ENCODE assay signal across 8 cellular contexts in genomic region chr11:68211546-68211945, GRCh38. TPM values are rescaled to one million over a fixed set of nuclear protein-coding genes. Genes with fewer than 3 reads are reported as not detected.
DNase-seq lines count a peak whose midpoint lies in the region; ATAC-seq and TF ChIP-seq lines count a peak whose summit lies in the region.

No MANE protein-coding gene starts in this region.

- no peak for TF ChIP-seq CTCF in activated CD8-positive, alpha-beta T cell treated with anti-CD3 and anti-CD28 coated beads for 36 hours (IDR thresholded peaks at IDR 0.05)

- POLR2A ChIA-PET in activated CD8-positive, alpha-beta T cell treated with anti-CD3 and anti-CD28 coated beads for 36 hours (lab: Charles Lee): interaction anchor here (0.5 to 1.3 kb wide), 2 partner anchors 18 to 153 kb away, joined by 3 read pairs; no protein-coding TSS in a partner anchor

- DNase-seq in NCI-H748 (lab: John Stamatoyannopoulos, UW; ENCODE audit: unreplicated experiment) (peak; percentile 22), NCI-H748 treated with DMSO at 0.1 percent for 48 hours (lab: John Stamatoyannopoulos, UW) (no peak), SJCRH30 (no peak)
- peak; percentile 43 for DNase-seq in activated CD8-positive, alpha-beta T cell treated with anti-CD3 and anti-CD28 coated beads for 36 hours
- no peak for DNase-seq in stimulated activated naive B cell treated with anti-CD40 and anti-IgM and Interleukin-4, amounts not matched to agents 10 μg/mL and 1 μg/mL and 100 μg/mL, for 72 hours

- no peak for TF ChIP-seq POLR2A in GM18505 (IDR thresholded peaks at IDR 0.05; ENCODE audit: borderline replicate concordance, extremely low read depth, insufficient read depth, insufficient read length)

- H3K27ac Mint-ChIP-seq in activated CD8-positive, alpha-beta T cell treated with anti-CD3 and anti-CD28 coated beads for 36 hours: peak overlapping the region; percentile 75
- H3K27ac Mint-ChIP-seq in stimulated activated naive B cell treated with anti-CD40 and anti-IgM and Interleukin-4, amounts not matched to agents 10 μg/mL and 1 μg/mL and 100 μg/mL, for 72 hours: peak overlapping the region; percentile 86

- peak overlapping the region; percentile 95; the same call in 1 of the 2 replicates for H3K9ac ChIP-seq in iPS-20b (ENCODE audit: low read depth, low read length)

- CTCF ChIA-PET in activated CD8-positive, alpha-beta T cell treated with anti-CD3 and anti-CD28 coated beads for 36 hours (lab: Charles Lee): interaction anchor here (0.8 to 1.2 kb wide), 3 partner anchors 9 to 19 kb away, joined by 3 read pairs; no protein-coding TSS in a partner anchor

- no peaks in the 10 kb centered on the region for H3K9me3 Mint-ChIP-seq in activated CD8-positive, alpha-beta T cell treated with anti-CD3 and anti-CD28 coated beads for 36 hours
- H3K9me3 Mint-ChIP-seq in stimulated activated naive B cell treated with anti-CD40 and anti-IgM and Interleukin-4, amounts not matched to agents 10 μg/mL and 1 μg/mL and 100 μg/mL, for 72 hours: no peaks in the 10 kb centered on the region

- no peaks in the 10 kb centered on the region for H3K9me3 ChIP-seq in iPS-20b (ENCODE audit: insufficient read depth, low read depth, low read length)
- no peaks in the 10 kb centered on the region for H3K9me3 ChIP-seq in SJCRH30 (replicated peaks)

- H3K36me3 ChIP-seq in iPS-20b (ENCODE audit: insufficient read depth, low read depth, low read length): no peaks in the 10 kb centered on the region
- no peaks in the 10 kb centered on the region for H3K36me3 ChIP-seq in SJCRH30

- no peak for ATAC-seq in activated CD8-positive, alpha-beta T cell treated with anti-CD3 and anti-CD28 coated beads for 36 hours
- ATAC-seq in stimulated activated naive B cell treated with anti-CD40 and anti-IgM and Interleukin-4, amounts not matched to agents 10 μg/mL and 1 μg/mL and 100 μg/mL, for 72 hours (replicated peaks): no peak
- ATAC-seq in HG02885 (IDR thresholded peaks at IDR 0.05; ENCODE audit: poor library complexity, unreplicated experiment): no peak
- no peak for ATAC-seq in GM18505 (IDR thresholded peaks at IDR 0.05; ENCODE audit: unreplicated experiment)

- peaks cover 11% of the 10 kb centered on the region; the same call in 1 of the 2 replicates for H3K4me1 ChIP-seq in iPS-20b (ENCODE audit: insufficient read depth, low read length)
- H3K4me1 ChIP-seq in SJCRH30: peaks cover 14% of the 10 kb centered on the region; the same call in 1 of the 2 replicates

- peaks cover 9% of the 10 kb centered on the region for H3K27me3 Mint-ChIP-seq in activated CD8-positive, alpha-beta T cell treated with anti-CD3 and anti-CD28 coated beads for 36 hours
- H3K27me3 Mint-ChIP-seq in stimulated activated naive B cell treated with anti-CD40 and anti-IgM and Interleukin-4, amounts not matched to agents 10 μg/mL and 1 μg/mL and 100 μg/mL, for 72 hours: peaks cover 4 to 10% of the 10 kb centered on the region in 2 donors

- H3K27me3 ChIP-seq in iPS-20b (ENCODE audit: insufficient read depth, low read length) (peaks cover 9% of the 10 kb centered on the region), SJCRH30 (no peaks in the 10 kb centered on the region)

- H3K4me1 Mint-ChIP-seq in activated CD8-positive, alpha-beta T cell treated with anti-CD3 and anti-CD28 coated beads for 36 hours (ENCODE audit: low read depth): peaks cover 49% of the 10 kb centered on the region
- H3K4me1 Mint-ChIP-seq in stimulated activated naive B cell treated with anti-CD40 and anti-IgM and Interleukin-4, amounts not matched to agents 10 μg/mL and 1 μg/mL and 100 μg/mL, for 72 hours: peaks cover 42 to 65% of the 10 kb centered on the region in 2 donors

- peaks cover 2% of the 10 kb centered on the region for H3K36me3 Mint-ChIP-seq in activated CD8-positive, alpha-beta T cell treated with anti-CD3 and anti-CD28 coated beads for 36 hours (ENCODE audit: low read depth)
- peaks cover 2 to 7% of the 10 kb centered on the region in 2 donors for H3K36me3 Mint-ChIP-seq in stimulated activated naive B cell treated with anti-CD40 and anti-IgM and Interleukin-4, amounts not matched to agents 10 μg/mL and 1 μg/mL and 100 μg/mL, for 72 hours

- no peak overlapping the region for H3K27ac ChIP-seq in iPS-20b (ENCODE audit: low read length)
- no peak overlapping the region for H3K27ac ChIP-seq in SJCRH30

- H3K4me3 ChIP-seq in iPS-20b (ENCODE audit: low read length) (peak overlapping the region; percentile 99), SJCRH30 (no peak overlapping the region)

- intact Hi-C loops in activated CD8-positive, alpha-beta T cell treated with anti-CD3 and anti-CD28 coated beads for 36 hours (cut with micrococcal nuclease): no loop called here

- peak overlapping the region; percentile 86 for H3K4me3 Mint-ChIP-seq in activated CD8-positive, alpha-beta T cell treated with anti-CD3 and anti-CD28 coated beads for 36 hours
- H3K4me3 Mint-ChIP-seq in stimulated activated naive B cell treated with anti-CD40 and anti-IgM and Interleukin-4, amounts not matched to agents 10 μg/mL and 1 μg/mL and 100 μg/mL, for 72 hours: peak overlapping the region; percentile 79 to 85

RNA-seq across cellular contexts. Expression of gene KMT5B, which starts 1.6 kb away (rescaled TPM):
- total RNA-seq in activated CD8-positive, alpha-beta T cell treated with anti-CD3 and anti-CD28 coated beads for 36 hours: 10 to 100 TPM; 16.9 to 17.9 TPM
- total RNA-seq in SJCRH30 (2014; rRNA removed; shearing (Covaris generic)): 26.6 and 31.4 TPM in 2 replicates

Comparison
In these comparisons a context has a peak if more than half of its experiments do, and no peak if none do; other contexts are left out.
1. DNase-seq: peak in NCI-H748 (single experiment) and activated CD8-positive, alpha-beta T cell treated with anti-CD3 and anti-CD28 coated beads for 36 hours (single experiment); none in NCI-H748 treated with DMSO at 0.1 percent for 48 hours (single experiment), stimulated activated naive B cell treated with anti-CD40 and anti-IgM and Interleukin-4, amounts not matched to agents 10 μg/mL and 1 μg/mL and 100 μg/mL, for 72 hours (single experiment) and SJCRH30 (0 of 2).